In the genomic region with DNA sequence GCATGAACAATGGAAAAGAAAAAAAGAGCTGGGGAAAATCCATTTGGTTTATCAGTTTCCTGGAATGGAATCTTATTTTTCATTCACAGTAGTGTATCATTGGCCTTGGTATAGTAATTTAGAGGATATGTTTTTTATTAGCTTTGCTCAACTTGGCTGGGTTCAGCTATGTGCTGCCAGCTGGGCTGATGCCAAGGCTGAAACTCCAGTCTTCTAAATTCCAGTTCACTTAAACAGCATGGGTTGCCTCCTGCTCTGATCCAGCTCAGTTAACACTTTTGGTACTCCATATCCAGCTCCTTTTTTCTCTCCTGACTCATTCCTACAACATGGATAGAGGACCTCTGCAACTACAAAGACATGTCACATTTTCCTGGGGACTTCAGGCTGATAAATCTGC, we compare ENCODE assay signal across 9 cellular contexts.
A peak's percentile ranks its signal among the peaks of the same experiment; 100 is the strongest.
DNase-seq lines count a peak whose midpoint lies in the region; ATAC-seq and TF ChIP-seq lines count a peak whose summit lies in the region.
"Had no signal": no experiment of that assay in that cellular context is flagged by ENCODE, and none has a peak within 500 bp of the region (broad histone marks: within the 10 kb centered on the region; RNA-seq: fewer than 3 reads in every experiment).

No MANE protein-coding gene starts in this region.

- no peak overlapping the region for H3K4me3 Mint-ChIP-seq in CD14-positive monocyte

- no peak overlapping the region for H3K27ac Mint-ChIP-seq in CD14-positive monocyte

- H3K36me3 ChIP-seq in heart right ventricle (no peaks in the 10 kb centered on the region), skeletal muscle satellite cell (ENCODE audit: insufficient read depth, low read length) (no peaks in the 10 kb centered on the region)

- intact Hi-C loops in heart right ventricle (cut with DNase I) = loop anchor here in 2 of 10 donors (10.0 kb wide), 2 partner anchors 117 to 133 kb away; no protein-coding TSS in a partner anchor
- intact Hi-C loops in CD14-positive monocyte (cut with micrococcal nuclease) = no loop called here

- H3K4me1 ChIP-seq in heart right ventricle (peaks cover 5 to 56% (median 35%) of the 10 kb centered on the region in 9 donors), skeletal muscle satellite cell (ENCODE audit: control insufficient read depth, insufficient read depth, low read length) (peaks cover 22% of the 10 kb centered on the region)

- H3K9me3 Mint-ChIP-seq in CD14-positive monocyte = no peaks in the 10 kb centered on the region

- peaks cover 10 to 11% of the 10 kb centered on the region in 2 donors for H3K36me3 Mint-ChIP-seq in CD14-positive monocyte

- no peak overlapping the region for H3K9ac ChIP-seq in skeletal muscle satellite cell (ENCODE audit: low read depth, low read length)

- no peak for TF ChIP-seq CTCF in heart right ventricle (IDR thresholded peaks at IDR 0.05)
- TF ChIP-seq CTCF in CD14-positive monocyte (IDR thresholded peaks at IDR 0.05) = no peak

- peak; percentile 82 for DNase-seq in GM03348 (ENCODE audit: low spot score)
- DNase-seq in amniotic epithelial cell (ENCODE audit: low read depth) = peak; percentile 95
- peak; percentile 87 to 89 for DNase-seq in heart right ventricle
- DNase-seq in stimulated activated CD4-positive, alpha-beta T cell treated with anti-CD3 and anti-CD28 coated beads, Interleukin-2, amount 100 ng/mL, for 48 hours = no peak
- no peak for DNase-seq in stimulated activated CD4-positive, alpha-beta T cell treated with anti-CD3 and anti-CD28 coated beads, Interleukin-4, amount 100 ng/mL, for 4 hours
- no peak for DNase-seq in NCI-H187 (lab: John Stamatoyannopoulos, UW)
- no peak for DNase-seq in CD14-positive monocyte (ENCODE audit: low spot score)
- DNase-seq: activated naive CD4-positive, alpha-beta T cell treated with Interleukin-2 at 50 U/mL for 16 hours had no signal

- H3K9me3 ChIP-seq in heart right ventricle (no peaks in the 10 kb centered on the region), skeletal muscle satellite cell (replicated peaks; ENCODE audit: low read length) (no peaks in the 10 kb centered on the region)

- H3K4me2 ChIP-seq in skeletal muscle satellite cell (ENCODE audit: low read length) = peak overlapping the region; percentile 22

- no peaks in the 10 kb centered on the region for H3K27me3 ChIP-seq in heart right ventricle
- no peaks in the 10 kb centered on the region for H3K27me3 ChIP-seq in skeletal muscle satellite cell (ENCODE audit: control insufficient read depth, insufficient read depth, low read length)

- H3K4me1 Mint-ChIP-seq in CD14-positive monocyte = peaks cover 14% of the 10 kb centered on the region

- H3K27me3 Mint-ChIP-seq in CD14-positive monocyte (ENCODE audit: low read depth in 3 of 3) = no peaks in the 10 kb centered on the region

- no peak overlapping the region for H3K4me3 ChIP-seq in heart right ventricle
- no peak overlapping the region for H3K4me3 ChIP-seq in skeletal muscle satellite cell (ENCODE audit: low read length)

- ATAC-seq in heart right ventricle = peak; percentile 87 to 95 (median 92)

- H3K27ac ChIP-seq in heart right ventricle = peak overlapping the region in 9 of 10 donors; percentile 10 to 69 (median 40)

Comparison
In these comparisons a context has a peak if more than half of its experiments do, and no peak if none do; other contexts are left out.
1. DNase-seq: peak in GM03348 (single experiment), amniotic epithelial cell (single experiment) and heart right ventricle (2 of 2); none in stimulated activated CD4-positive, alpha-beta T cell treated with anti-CD3 and anti-CD28 coated beads, Interleukin-2, amount 100 ng/mL, for 48 hours (0 of 2), stimulated activated CD4-positive, alpha-beta T cell treated with anti-CD3 and anti-CD28 coated beads, Interleukin-4, amount 100 ng/mL, for 4 hours (0 of 2), NCI-H187 (0 of 2) and CD14-positive monocyte (single experiment).